ENCODE assay signal across 1 cellular context in the genomic region with DNA sequence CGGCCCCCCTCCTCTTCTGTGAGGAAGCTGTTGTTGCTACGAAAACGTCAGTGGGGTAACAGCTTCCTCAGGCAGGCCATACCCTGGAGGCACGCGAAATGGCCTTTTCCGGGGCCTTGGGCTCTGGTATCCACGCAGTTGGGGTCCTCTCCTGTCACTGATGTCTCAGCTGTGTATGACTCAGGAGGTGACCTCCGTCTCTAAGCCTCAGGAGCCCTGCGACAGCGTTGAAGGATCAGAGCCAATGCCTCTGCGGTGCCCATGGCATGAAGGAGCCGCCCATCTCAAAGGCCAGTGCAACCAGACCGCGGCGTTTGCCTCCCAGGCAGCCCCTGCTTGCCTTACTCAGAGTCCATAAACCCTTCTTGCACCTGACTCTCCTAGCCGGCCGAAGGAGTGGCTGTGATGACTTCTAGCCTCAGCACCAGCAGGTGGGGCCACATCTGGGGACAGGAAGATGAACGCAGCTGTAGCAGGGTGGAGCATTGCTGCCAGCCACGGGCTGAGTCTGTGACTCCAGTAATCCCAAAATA.
TF ChIP-seq lines count a peak whose summit lies in the region.

No MANE protein-coding gene starts in this region.

TF ChIP-seq in HEK293, 187 proteins besides CTCF, POLR2A, EP300 and RAD21 (continued from another document):
- TF ChIP-seq REPIN1 (tag by site-specific recombination; IDR thresholded peaks at IDR 0.05; ENCODE audit: low read depth) = no peak
- no peak for TF ChIP-seq ZNF341 (tag by site-specific recombination; IDR thresholded peaks at IDR 0.05; ENCODE audit: low read depth)
